In the genomic region with DNA sequence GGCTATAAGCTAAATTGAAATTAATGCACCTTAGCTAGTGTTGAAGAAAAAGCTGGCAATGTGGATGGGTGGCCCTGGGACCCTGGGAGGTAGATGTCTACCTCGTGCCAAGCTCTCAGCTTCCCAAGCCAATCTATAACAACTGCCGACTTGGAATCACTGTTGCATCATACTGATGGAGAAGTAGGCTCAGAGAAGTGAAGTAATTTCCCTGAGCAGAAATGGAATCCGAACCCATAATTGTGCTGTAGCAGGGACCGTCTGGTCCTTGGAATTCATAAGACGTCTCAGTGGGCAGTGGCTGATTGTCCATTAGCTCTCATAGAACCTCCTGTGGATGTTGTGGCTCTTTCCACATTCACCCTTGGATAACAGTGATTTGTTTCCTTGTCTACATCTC, we compare ENCODE assay signal across 16 cellular contexts.
DNase-seq lines count a peak whose midpoint lies in the region; ATAC-seq and TF ChIP-seq lines count a peak whose summit lies in the region.
"Had no signal": no experiment of that assay in that cellular context is flagged by ENCODE, and none has a peak within 500 bp of the region (broad histone marks: within the 10 kb centered on the region; RNA-seq: fewer than 3 reads in every experiment).

No MANE protein-coding gene starts in this region.

- no peak overlapping the region for H3K4ac ChIP-seq in IMR-90 (ENCODE audit: low read depth, low read length)

- H3K9me1 ChIP-seq in IMR-90 (ENCODE audit: insufficient read depth, low read length): peaks cover 19% of the 10 kb centered on the region

- TF ChIP-seq POLR2A in IMR-90 (IDR thresholded peaks at IDR 0.05; ENCODE audit: low read depth, low read length) (no peak), spleen (IDR thresholded peaks at IDR 0.05) (no peak)

- no peak overlapping the region for H3K56ac ChIP-seq in IMR-90 (ENCODE audit: extremely low read depth, insufficient read depth, low read length)

- H3K4me2 ChIP-seq in IMR-90 (ENCODE audit: low read depth, low read length) (no peak overlapping the region), osteoblast (ENCODE audit: insufficient read depth, low read length) (no peak overlapping the region)
- H3K4me2 ChIP-seq: A549 had no signal

- H3K27ac Mint-ChIP-seq in activated CD4-positive, alpha-beta T cell treated with anti-CD3 and anti-CD28 coated beads, Interleukin-2, amount 10 ng/mL, durations not matched to agents 24 days and 14 days: no peak overlapping the region
- H3K27ac Mint-ChIP-seq: CD8-positive, alpha-beta T cell had no signal

- H3K4me1 ChIP-seq in IMR-90 (ENCODE audit: control insufficient read depth, insufficient read depth, low read length) (no peaks in the 10 kb centered on the region), ascending aorta (peaks cover 4 to 25% of the 10 kb centered on the region in 2 donors), osteoblast (ENCODE audit: insufficient read depth, low read length) (peaks cover 17% of the 10 kb centered on the region), spleen (peaks cover 0 to 4% (median 0%) of the 10 kb centered on the region in 6 donors)
- H3K4me1 ChIP-seq: A549, BE2C had no signal

- H3K18ac ChIP-seq in IMR-90 (ENCODE audit: low read depth, low read length): no peak overlapping the region

- no peaks in the 10 kb centered on the region for H3K9me3 Mint-ChIP-seq in activated CD4-positive, alpha-beta T cell treated with anti-CD3 and anti-CD28 coated beads, Interleukin-2, amount 10 ng/mL, durations not matched to agents 24 days and 14 days
- H3K9me3 Mint-ChIP-seq: CD8-positive, alpha-beta T cell; H9 had no signal

- H4K5ac ChIP-seq in IMR-90 (ENCODE audit: low read depth, low read length): no peak overlapping the region; the same call in 1 of the 2 replicates

- ATAC-seq in IMR-90 (ENCODE audit: low read depth) (no peak), GM21526 (IDR thresholded peaks at IDR 0.05; ENCODE audit: low FRiP score, unreplicated experiment) (no peak)
- ATAC-seq: A549; CD8-positive, alpha-beta T cell had no signal

- no peak overlapping the region for H3K4me3 Mint-ChIP-seq in activated CD4-positive, alpha-beta T cell treated with anti-CD3 and anti-CD28 coated beads, Interleukin-2, amount 10 ng/mL, durations not matched to agents 24 days and 14 days
- H3K4me3 Mint-ChIP-seq: CD8-positive, alpha-beta T cell; H9 had no signal

- POLR2A ChIA-PET in IMR-90 (lab: Charles Lee; ENCODE audit: unreplicated experiment): no interaction called here

- no peak overlapping the region; a peak in 1 of 4 replicates for H4K8ac ChIP-seq in IMR-90 (ENCODE audit: low read depth in 2 of 2, low read length in 2 of 2)

- H2BK15ac ChIP-seq in IMR-90 (ENCODE audit: low read depth, low read length): no peak overlapping the region

- H3K4me1 Mint-ChIP-seq in activated CD4-positive, alpha-beta T cell treated with anti-CD3 and anti-CD28 coated beads, Interleukin-2, amount 10 ng/mL, durations not matched to agents 24 days and 14 days: no peaks in the 10 kb centered on the region
- H3K4me1 Mint-ChIP-seq: H9 had no signal

- no peak overlapping the region for H2BK20ac ChIP-seq in IMR-90 (ENCODE audit: low read depth, low read length)

- no peaks in the 10 kb centered on the region for H3K27me3 Mint-ChIP-seq in activated CD4-positive, alpha-beta T cell treated with anti-CD3 and anti-CD28 coated beads, Interleukin-2, amount 10 ng/mL, durations not matched to agents 24 days and 14 days

- H2AK5ac ChIP-seq in IMR-90 (ENCODE audit: low read depth, low read length): no peak overlapping the region

- no peak overlapping the region for H2BK120ac ChIP-seq in IMR-90 (ENCODE audit: low read depth, low read length)

- no peak overlapping the region for H2AK9ac ChIP-seq in IMR-90 (replicated peaks; ENCODE audit: low read depth, low read length, poor library complexity)

- no peaks in the 10 kb centered on the region for H4K20me1 ChIP-seq in IMR-90 (ENCODE audit: insufficient read depth, low read length)
- peaks cover 4% of the 10 kb centered on the region for H4K20me1 ChIP-seq in osteoblast (ENCODE audit: insufficient read depth, low read length)

- no peak overlapping the region for H2BK5ac ChIP-seq in IMR-90 (ENCODE audit: low read depth, low read length, poor library complexity, severe bottlenecking)

- H3K27me3 ChIP-seq in IMR-90 (ENCODE audit: control insufficient read depth, insufficient read depth, low read length) (no peaks in the 10 kb centered on the region), ascending aorta (no peaks in the 10 kb centered on the region), osteoblast (ENCODE audit: insufficient read depth, low read length) (no peaks in the 10 kb centered on the region), spleen (replicated peaks in 1 of 7) (no peaks in the 10 kb centered on the region)
- H3K27me3 ChIP-seq: BE2C had no signal

- WGBS in IMR-90 (ENCODE audit: extremely low coverage in 2 of 2, insufficient read length in 1 of 2), 2 experiments: no CpG with 5 or more reads among the region's 5 CpGs
- WGBS in spleen, 5 donors: 70 to 93% (median 80%) methylated on average over 5 of the region's 5 CpGs

- H3K79me2 ChIP-seq in osteoblast (ENCODE audit: insufficient read depth, low read length): peaks cover 84% of the 10 kb centered on the region

- H4K91ac ChIP-seq in IMR-90 (ENCODE audit: insufficient read depth, low read depth, low read length): no peak overlapping the region

- no peaks in the 10 kb centered on the region for H3K9me3 ChIP-seq in IMR-90 (ENCODE audit: control insufficient read depth, insufficient read depth, low read length)
- no peaks in the 10 kb centered on the region for H3K9me3 ChIP-seq in ascending aorta
- H3K9me3 ChIP-seq in osteoblast (ENCODE audit: low read depth, low read length): no peaks in the 10 kb centered on the region
- no peaks in the 10 kb centered on the region for H3K9me3 ChIP-seq in spleen
- H3K9me3 ChIP-seq: A549, BE2C had no signal

- peaks cover 3% of the 10 kb centered on the region; the same call in 1 of the 2 replicates for H3K36me3 ChIP-seq in IMR-90 (ENCODE audit: control insufficient read depth, insufficient read depth, low read length)
- peaks cover 0 to 20% of the 10 kb centered on the region in 2 donors for H3K36me3 ChIP-seq in ascending aorta
- peaks cover 81% of the 10 kb centered on the region for H3K36me3 ChIP-seq in osteoblast (ENCODE audit: insufficient read depth, low read length)
- no peaks in the 10 kb centered on the region for H3K36me3 ChIP-seq in spleen
- H3K36me3 ChIP-seq: BE2C had no signal

- CTCF ChIA-PET in IMR-90 (lab: Yijun Ruan, JAX): no interaction called here

- H3K4me3 ChIP-seq in IMR-90 (ENCODE audit: insufficient read depth, low read depth, low read length): no peak overlapping the region
- H3K4me3 ChIP-seq in ascending aorta: no peak overlapping the region
- no peak overlapping the region for H3K4me3 ChIP-seq in osteoblast (ENCODE audit: insufficient read depth, low read length)
- H3K4me3 ChIP-seq in spleen: no peak overlapping the region
- H3K4me3 ChIP-seq: A549 had no signal

- no peak overlapping the region for H3K23ac ChIP-seq in IMR-90 (ENCODE audit: low read depth, low read length)

- peaks cover 13 to 36% of the 10 kb centered on the region in 2 experiments for H3K79me1 ChIP-seq in IMR-90 (ENCODE audit: low read depth in 1 of 2, low read length in 2 of 2)

- H2AFZ ChIP-seq in IMR-90 (replicated peaks; ENCODE audit: low read length, poor library complexity): no peak overlapping the region
- H2AFZ ChIP-seq in osteoblast (ENCODE audit: low read length): no peak overlapping the region

- DNase-seq in IMR-90 (no peak), ascending aorta (ENCODE audit: low spot score in 2 of 2) (no peak), osteoblast (ENCODE audit: insufficient read length, low spot score, missing footprints) (no peak), spleen (peak; percentile 5), pons (ENCODE audit: low spot score) (no peak)
- DNase-seq in activated CD4-positive, alpha-beta T cell treated with anti-CD3 and anti-CD28 coated beads, Interleukin-2, amount 10 ng/mL, durations not matched to agents 24 days and 14 days: no peak
- DNase-seq: BE2C; CD8-positive, alpha-beta T cell; COR-L47; DMS79 treated with DMSO at 0.1 percent for 48 hours; EL; GOT3; H9 had no signal

- H3K36me3 Mint-ChIP-seq in activated CD4-positive, alpha-beta T cell treated with anti-CD3 and anti-CD28 coated beads, Interleukin-2, amount 10 ng/mL, durations not matched to agents 24 days and 14 days (ENCODE audit: low read depth): no peaks in the 10 kb centered on the region
- H3K36me3 Mint-ChIP-seq: CD8-positive, alpha-beta T cell had no signal

- H3K27ac ChIP-seq in IMR-90 (ENCODE audit: insufficient read depth, low read length) (no peak overlapping the region), ascending aorta (peak overlapping the region; percentile 75 to 82), osteoblast (ENCODE audit: low read depth, low read length) (peak overlapping the region; percentile 62), spleen (no peak overlapping the region)
- H3K27ac ChIP-seq: A549, C4-2B had no signal

- H3K9ac ChIP-seq in IMR-90 (ENCODE audit: low read depth, low read length): no peak overlapping the region

- dilution Hi-C loops in IMR-90 (cut with HindIII; ENCODE audit: low sequenced_read_pairs, unreplicated experiment): no loop called here

- intact Hi-C loops in IMR-90 (cut with micrococcal nuclease) (no loop called here), ascending aorta (cut with DNase I) (no loop called here), spleen (cut with DNase I; ENCODE audit: low total_unique reads) (no loop called here)
- intact Hi-C loops in activated CD4-positive, alpha-beta T cell treated with anti-CD3 and anti-CD28 coated beads, Interleukin-2, amount 10 ng/mL, durations not matched to agents 24 days and 14 days (cut with micrococcal nuclease): no loop called here

- no TSS peak for BruUV-seq in IMR-90 (replicated peaks; lab: Mats Ljungman, UMichigan)

- TF ChIP-seq CTCF in IMR-90 (conservative IDR thresholded peaks at IDR 0.05; ENCODE audit: low read depth, low read length): no peak
- TF ChIP-seq CTCF in ascending aorta (IDR thresholded peaks at IDR 0.05): no peak
- no peak for TF ChIP-seq CTCF in osteoblast (IDR thresholded peaks at IDR 0.05; ENCODE audit: extremely low read depth, low read depth, low read length)
- no peak for TF ChIP-seq CTCF in spleen (IDR thresholded peaks at IDR 0.05 in 8 of 11, conservative IDR thresholded peaks at IDR 0.05 in 3 of 11)

- no peak for TF ChIP-seq RAD21 in IMR-90 (IDR thresholded peaks at IDR 0.05; ENCODE audit: low read length)

- H3K14ac ChIP-seq in IMR-90 (replicated peaks; ENCODE audit: low read depth, low read length): no peak overlapping the region

- in situ Hi-C loops in IMR-90 (cut with MboI; ENCODE audit: low sequenced_read_pairs): no loop called here

TF ChIP-seq in IMR-90, 13 proteins besides CTCF, POLR2A, EP300 and RAD21:
- TF ChIP-seq RCOR1 (IDR thresholded peaks at IDR 0.05; ENCODE audit: insufficient replicate concordance, low read length) (no peak), NFE2L2 (IDR thresholded peaks at IDR 0.05; ENCODE audit: low read depth, low read length) (no peak), RFX5 (IDR thresholded peaks at IDR 0.05; ENCODE audit: low read depth, low read length) (no peak), BHLHE40 (IDR thresholded peaks at IDR 0.05; ENCODE audit: low read depth, low read length) (no peak), MAFK (IDR thresholded peaks at IDR 0.05; ENCODE audit: low read depth, low read length) (no peak), CEBPB (IDR thresholded peaks at IDR 0.05; ENCODE audit: low read depth, low read length) (peak; percentile 65)

Comparison
In these comparisons a context has a peak if more than half of its experiments do, and no peak if none do; other contexts are left out.
1. H3K27ac ChIP-seq: peak in ascending aorta (2 of 2) and osteoblast (single experiment); none in IMR-90 (single experiment) and spleen (0 of 8).